In genomic region chr6:143234686-143235085, GRCh38 we compare ENCODE assay signal across 25 cellular contexts.
"Had no signal": no experiment of that assay in that cellular context is flagged by ENCODE, and none has a peak within 500 bp of the region (broad histone marks: within the 10 kb centered on the region; RNA-seq: fewer than 3 reads in every experiment).

No MANE protein-coding gene starts in this region.

- H3K9me3 ChIP-seq: heart right ventricle, mucosa of descending colon, pancreas, psoas muscle, stomach, transverse colon had no signal

- H3K27me3 ChIP-seq: heart right ventricle, pancreas, stomach, transverse colon had no signal

- H3K4me3 Mint-ChIP-seq: activated CD4-positive, alpha-beta memory T cell treated with anti-CD3 and anti-CD28 coated beads, Interleukin-2, amount 10 ng/mL, durations not matched to agents 7 days and 5 days; activated CD4-positive, alpha-beta T cell treated with anti-CD3 and anti-CD28 coated beads, Interleukin-2, amount 10 ng/mL, durations not matched to agents 24 days and 14 days; activated CD8-positive, alpha-beta memory T cell treated with anti-CD3 and anti-CD28 coated beads, Interleukin-2, amount 10 ng/mL, durations not matched to agents 7 days and 5 days; brain; central memory CD8-positive, alpha-beta T cell; nephron progenitor cell had no signal

- H3K36me3 ChIP-seq: pancreas, stomach, transverse colon had no signal

- H3K4me1 Mint-ChIP-seq: activated CD4-positive, alpha-beta memory T cell treated with anti-CD3 and anti-CD28 coated beads, Interleukin-2, amount 10 ng/mL, durations not matched to agents 7 days and 5 days; activated CD4-positive, alpha-beta T cell treated with anti-CD3 and anti-CD28 coated beads, Interleukin-2, amount 10 ng/mL, durations not matched to agents 24 days and 14 days; activated CD8-positive, alpha-beta memory T cell treated with anti-CD3 and anti-CD28 coated beads, Interleukin-2, amount 10 ng/mL, durations not matched to agents 7 days and 5 days; central memory CD8-positive, alpha-beta T cell had no signal

- H3K27ac ChIP-seq: heart right ventricle, pancreas, psoas muscle, stomach, transverse colon, VCaP had no signal

- H3K27me3 Mint-ChIP-seq: activated CD4-positive, alpha-beta memory T cell treated with anti-CD3 and anti-CD28 coated beads, Interleukin-2, amount 10 ng/mL, durations not matched to agents 7 days and 5 days; activated CD4-positive, alpha-beta T cell treated with anti-CD3 and anti-CD28 coated beads, Interleukin-2, amount 10 ng/mL, durations not matched to agents 24 days and 14 days; activated CD8-positive, alpha-beta memory T cell treated with anti-CD3 and anti-CD28 coated beads, Interleukin-2, amount 10 ng/mL, durations not matched to agents 7 days and 5 days; brain; central memory CD8-positive, alpha-beta T cell had no signal

- H3K36me3 Mint-ChIP-seq: activated CD8-positive, alpha-beta memory T cell treated with anti-CD3 and anti-CD28 coated beads, Interleukin-2, amount 10 ng/mL, durations not matched to agents 7 days and 5 days had no signal

- H3K4me1 ChIP-seq: pancreas, stomach, transverse colon had no signal

- H3K27ac Mint-ChIP-seq: activated CD4-positive, alpha-beta memory T cell treated with anti-CD3 and anti-CD28 coated beads, Interleukin-2, amount 10 ng/mL, durations not matched to agents 7 days and 5 days; activated CD4-positive, alpha-beta T cell treated with anti-CD3 and anti-CD28 coated beads, Interleukin-2, amount 10 ng/mL, durations not matched to agents 24 days and 14 days; activated CD8-positive, alpha-beta memory T cell treated with anti-CD3 and anti-CD28 coated beads, Interleukin-2, amount 10 ng/mL, durations not matched to agents 7 days and 5 days; brain; nephron progenitor cell had no signal

- H3K4me3 ChIP-seq: heart right ventricle, mucosa of descending colon, pancreas, psoas muscle, stomach, transverse colon had no signal

- H3K9me3 Mint-ChIP-seq: activated CD4-positive, alpha-beta memory T cell treated with anti-CD3 and anti-CD28 coated beads, Interleukin-2, amount 10 ng/mL, durations not matched to agents 7 days and 5 days; activated CD4-positive, alpha-beta T cell treated with anti-CD3 and anti-CD28 coated beads, Interleukin-2, amount 10 ng/mL, durations not matched to agents 24 days and 14 days; brain; central memory CD8-positive, alpha-beta T cell had no signal

- ATAC-seq: activated CD4-positive, CD25-positive, alpha-beta regulatory T cell treated with anti-CD3 and anti-CD28 coated beads, Interleukin-2, amount 50 U/mL, for 24 hours; activated CD8-positive, alpha-beta memory T cell treated with anti-CD3 and anti-CD28 coated beads, Interleukin-2, amount 10 ng/mL, durations not matched to agents 7 days and 5 days; heart right ventricle; left cardiac atrium; mucosa of descending colon; pancreas; psoas muscle; right cardiac atrium had no signal

- DNase-seq: activated CD4-positive, alpha-beta memory T cell treated with anti-CD3 and anti-CD28 coated beads, Interleukin-2, amount 10 ng/mL, durations not matched to agents 7 days and 5 days; activated CD4-positive, alpha-beta T cell treated with anti-CD3 and anti-CD28 coated beads, Interleukin-2, amount 10 ng/mL, durations not matched to agents 24 days and 14 days; activated CD8-positive, alpha-beta memory T cell treated with anti-CD3 and anti-CD28 coated beads, Interleukin-2, amount 10 ng/mL, durations not matched to agents 7 days and 5 days; activated gamma-delta T cell; activated naive CD4-positive, alpha-beta T cell treated with anti-CD3 and anti-CD28 coated beads, Interleukin-2, amount 50 U/mL, for 16 hours; activated T-cell treated with anti-CD3 and anti-CD28 coated beads for 4 hours; anterior cingulate cortex; effector memory CD4-positive, alpha-beta T cell; heart right ventricle; islet precursor cell; left cardiac atrium; mesenchymal stem cell; mucosa of descending colon; nephron progenitor cell; pancreas; psoas muscle; right cardiac atrium; stimulated activated CD4-positive, alpha-beta T cell treated with anti-CD3 and anti-CD28 coated beads, Interleukin-12 subunit alpha, Interleukin-12 subunit beta, amount 100 ng/mL, for 4 hours; stimulated activated CD4-positive, alpha-beta T cell treated with anti-CD3 and anti-CD28 coated beads, Interleukin-4, amount 100 ng/mL, for 4 hours; stomach; transverse colon had no signal
